Comparison of ENCODE assay signal across 16 cellular contexts in the genomic region with DNA sequence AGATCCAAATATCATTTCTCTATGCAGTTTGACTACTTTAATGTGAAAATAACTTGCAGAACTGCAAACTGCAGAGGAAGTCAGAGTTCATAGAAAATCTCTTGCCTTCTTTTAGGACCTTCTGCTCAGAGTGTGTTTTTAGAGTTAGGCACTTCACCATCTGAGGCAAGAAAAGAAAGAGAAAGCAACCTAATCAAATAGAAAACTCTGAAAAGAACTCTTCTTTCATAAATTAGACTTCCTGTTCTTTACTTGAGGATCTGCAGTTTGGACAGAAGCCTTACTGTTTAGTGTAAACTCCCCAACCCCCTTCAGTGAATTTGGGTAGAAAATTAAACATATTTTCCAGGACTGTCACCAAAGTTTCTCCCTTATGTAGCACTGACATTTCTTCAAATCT.
DNase-seq lines count a peak whose midpoint lies in the region; ATAC-seq and TF ChIP-seq lines count a peak whose summit lies in the region.
"Had no signal": no experiment of that assay in that cellular context is flagged by ENCODE, and none has a peak within 500 bp of the region (broad histone marks: within the 10 kb centered on the region; RNA-seq: fewer than 3 reads in every experiment).

No MANE protein-coding gene starts in this region.

- no peak for TF ChIP-seq CTCF in GM12865 (IDR thresholded peaks at IDR 0.05; ENCODE audit: insufficient read depth, low read depth, low read length, missing control alignments)
- no peak for TF ChIP-seq CTCF in endodermal cell (conservative IDR thresholded peaks at IDR 0.05)
- TF ChIP-seq CTCF in stomach (IDR thresholded peaks at IDR 0.05) = no peak

- H3K9me3 ChIP-seq in endodermal cell (ENCODE audit: control insufficient read depth, low read length) = peaks cover 8% of the 10 kb centered on the region
- H3K9me3 ChIP-seq in stomach = no peaks in the 10 kb centered on the region
- H3K9me3 ChIP-seq: ascending aorta had no signal

- no peak for TF ChIP-seq POLR2A in stomach (IDR thresholded peaks at IDR 0.05)

- H3K4me1 ChIP-seq in endodermal cell (ENCODE audit: control insufficient read depth, insufficient read depth, low read length) (no peaks in the 10 kb centered on the region), stomach (peaks cover 0 to 28% (median 2%) of the 10 kb centered on the region in 4 donors)

- peaks cover 4% of the 10 kb centered on the region for H3K9me3 Mint-ChIP-seq in endodermal cell
- H3K9me3 Mint-ChIP-seq: activated naive CD4-positive, alpha-beta T cell treated with anti-CD3 and anti-CD28 coated beads, Interleukin-2, amount 50 U/mL, for 72 hours; central memory CD8-positive, alpha-beta T cell; stimulated activated effector memory CD8-positive, alpha-beta T cell treated with anti-CD3 and anti-CD28 coated beads, Interleukin-12 subunit alpha, Interleukin-12 subunit beta, amount 100 ng/mL, for 72 hours had no signal

- DNase-seq in GM12865 (ENCODE audit: low read depth) = peak; percentile 12
- no peak for DNase-seq in endodermal cell
- no peak for DNase-seq in H7
- DNase-seq in stomach = no peak
- DNase-seq in cortex of kidney (lab: John Stamatoyannopoulos, UW) = no peak
- DNase-seq: activated CD4-positive, alpha-beta T cell treated with anti-CD3 and anti-CD28 coated beads for 4 hours; EL; kidney glomerular epithelial cell; mammary epithelial cell had no signal

- ATAC-seq in GM19351 (IDR thresholded peaks at IDR 0.05; ENCODE audit: unreplicated experiment) (peak; percentile 74), HG03025 (IDR thresholded peaks at IDR 0.05; ENCODE audit: low FRiP score, unreplicated experiment) (peak; percentile 57), GM21360 (IDR thresholded peaks at IDR 0.05; ENCODE audit: unreplicated experiment) (no peak)
- ATAC-seq: activated naive CD4-positive, alpha-beta T cell treated with anti-CD3 and anti-CD28 coated beads, Interleukin-2, amount 50 U/mL, for 72 hours; stimulated activated effector memory CD8-positive, alpha-beta T cell treated with anti-CD3 and anti-CD28 coated beads, Interleukin-12 subunit alpha, Interleukin-12 subunit beta, amount 100 ng/mL, for 72 hours had no signal

- H3K36me3 ChIP-seq in endodermal cell (ENCODE audit: control insufficient read depth, insufficient read depth, low read length) = no peaks in the 10 kb centered on the region
- H3K36me3 ChIP-seq in H7 (replicated peaks; ENCODE audit: control insufficient read depth, insufficient read depth, low read length) = no peaks in the 10 kb centered on the region
- H3K36me3 ChIP-seq in stomach = no peaks in the 10 kb centered on the region
- H3K36me3 ChIP-seq: ascending aorta had no signal

- H3K4me3 ChIP-seq in GM12865 (ENCODE audit: low read depth, low read length) (no peak overlapping the region), endodermal cell (ENCODE audit: low read length) (no peak overlapping the region), H7 (ENCODE audit: insufficient read depth, low read depth, low read length) (no peak overlapping the region), stomach (no peak overlapping the region)
- H3K4me3 ChIP-seq: ascending aorta had no signal

- no peak for TF ChIP-seq EP300 in stomach (IDR thresholded peaks at IDR 0.05)

- no peaks in the 10 kb centered on the region for H3K36me3 Mint-ChIP-seq in endodermal cell (ENCODE audit: low read depth)
- H3K36me3 Mint-ChIP-seq: activated naive CD4-positive, alpha-beta T cell treated with anti-CD3 and anti-CD28 coated beads, Interleukin-2, amount 50 U/mL, for 72 hours; stimulated activated effector memory CD8-positive, alpha-beta T cell treated with anti-CD3 and anti-CD28 coated beads, Interleukin-12 subunit alpha, Interleukin-12 subunit beta, amount 100 ng/mL, for 72 hours had no signal

- H3K27ac ChIP-seq in endodermal cell (ENCODE audit: low read depth, low read length) (peak overlapping the region; percentile 52), stomach (no peak overlapping the region)
- H3K27ac ChIP-seq: ascending aorta had no signal

- peaks cover 6% of the 10 kb centered on the region for H3K4me1 Mint-ChIP-seq in endodermal cell
- H3K4me1 Mint-ChIP-seq: central memory CD8-positive, alpha-beta T cell; stimulated activated effector memory CD8-positive, alpha-beta T cell treated with anti-CD3 and anti-CD28 coated beads, Interleukin-12 subunit alpha, Interleukin-12 subunit beta, amount 100 ng/mL, for 72 hours had no signal

- H3K4me3 Mint-ChIP-seq in endodermal cell = no peak overlapping the region
- H3K4me3 Mint-ChIP-seq: central memory CD8-positive, alpha-beta T cell; stimulated activated effector memory CD8-positive, alpha-beta T cell treated with anti-CD3 and anti-CD28 coated beads, Interleukin-12 subunit alpha, Interleukin-12 subunit beta, amount 100 ng/mL, for 72 hours had no signal

- H3K27ac Mint-ChIP-seq in endodermal cell = no peak overlapping the region
- H3K27ac Mint-ChIP-seq: activated naive CD4-positive, alpha-beta T cell treated with anti-CD3 and anti-CD28 coated beads, Interleukin-2, amount 50 U/mL, for 72 hours; stimulated activated effector memory CD8-positive, alpha-beta T cell treated with anti-CD3 and anti-CD28 coated beads, Interleukin-12 subunit alpha, Interleukin-12 subunit beta, amount 100 ng/mL, for 72 hours had no signal

- H3K27me3 Mint-ChIP-seq in endodermal cell (ENCODE audit: insufficient read depth) = no peaks in the 10 kb centered on the region
- H3K27me3 Mint-ChIP-seq: central memory CD8-positive, alpha-beta T cell had no signal

- H3K27me3 ChIP-seq in endodermal cell (ENCODE audit: control insufficient read depth, insufficient read depth, low read length, poor library complexity, severe bottlenecking) (no peaks in the 10 kb centered on the region), H7 (ENCODE audit: control insufficient read depth, insufficient read depth, low read length) (no peaks in the 10 kb centered on the region), stomach (no peaks in the 10 kb centered on the region)
- H3K27me3 ChIP-seq: ascending aorta had no signal

- no peak overlapping the region for H3K9ac ChIP-seq in endodermal cell (ENCODE audit: extremely low read depth, low read length, poor library complexity, severe bottlenecking)

- intact Hi-C loops in stomach (cut with DNase I; ENCODE audit: low total_unique reads) = no loop called here
